ENCODE assay signal across 9 cellular contexts in genomic region chr4:83561381-83561780, GRCh38. TPM values are rescaled to one million over a fixed set of nuclear protein-coding genes. Genes with fewer than 3 reads are reported as not detected.
A peak's percentile ranks its signal among the peaks of the same experiment; 100 is the strongest.
DNase-seq lines count a peak whose midpoint lies in the region; ATAC-seq and TF ChIP-seq lines count a peak whose summit lies in the region.
"Had no signal": no experiment of that assay in that cellular context is flagged by ENCODE, and none has a peak within 500 bp of the region (broad histone marks: within the 10 kb centered on the region; RNA-seq: fewer than 3 reads in every experiment).

No MANE protein-coding gene starts in this region.

- no peaks in the 10 kb centered on the region for H3K36me3 ChIP-seq in MM.1S (replicated peaks; ENCODE audit: insufficient read depth, low read length)

- no peak overlapping the region for H2AFZ ChIP-seq in MM.1S (ENCODE audit: low read length)

- in situ Hi-C loops in Caki2 (cut with HindIII; ENCODE audit: low pct_unique_long_range_greater_than_20kb, low sequenced_read_pairs): no loop called here

- peak; percentile 80 for DNase-seq in Caki2 (ENCODE audit: low read depth)
- peak; percentile 80 for DNase-seq in M059J (ENCODE audit: low read depth)
- DNase-seq in cardiac fibroblast (ENCODE audit: low read depth in 2 of 2): peak; percentile 40 to 56
- DNase-seq in mucosa of gallbladder (ENCODE audit: low spot score): peak; percentile 84
- no peak for DNase-seq in MM.1S
- DNase-seq: RPMI8226 had no signal

- ATAC-seq in GM19035 (IDR thresholded peaks at IDR 0.05; ENCODE audit: unreplicated experiment) (no peak), HG02763 (IDR thresholded peaks at IDR 0.05; ENCODE audit: unreplicated experiment) (no peak), GM19397 (IDR thresholded peaks at IDR 0.05; ENCODE audit: unreplicated experiment) (no peak)

- no peaks in the 10 kb centered on the region for H3K4me1 ChIP-seq in MM.1S (ENCODE audit: low read length)

- no peaks in the 10 kb centered on the region for H3F3A ChIP-seq in MM.1S (ENCODE audit: insufficient read depth, low read length)

- H3K4me2 ChIP-seq in MM.1S (ENCODE audit: low read depth, low read length): no peak overlapping the region

- H4K20me1 ChIP-seq in MM.1S (ENCODE audit: insufficient read depth, low read length): no peaks in the 10 kb centered on the region

- no peak overlapping the region for H3K9ac ChIP-seq in MM.1S (ENCODE audit: low read length)

- no peak overlapping the region for H3K27ac ChIP-seq in MM.1S (ENCODE audit: low read length)

- TF ChIP-seq CTCF in cardiac fibroblast (IDR thresholded peaks at IDR 0.05; ENCODE audit: low read depth, low read length): no peak
- TF ChIP-seq CTCF in MM.1S (IDR thresholded peaks at IDR 0.05; ENCODE audit: low read length): no peak

- H3K79me2 ChIP-seq in MM.1S (ENCODE audit: low read length): no peaks in the 10 kb centered on the region

- no peaks in the 10 kb centered on the region for H3K9me3 ChIP-seq in MM.1S (replicated peaks; ENCODE audit: insufficient read depth, low read length)

- H3K9me2 ChIP-seq in MM.1S (replicated peaks; ENCODE audit: insufficient read depth, low read length): no peaks in the 10 kb centered on the region

- no peaks in the 10 kb centered on the region for H3K27me3 ChIP-seq in MM.1S (replicated peaks; ENCODE audit: insufficient read depth, low read length)

- H3K4me3 ChIP-seq in cardiac fibroblast (replicated peaks in 1 of 2; ENCODE audit: low read depth in 2 of 2, low read length in 2 of 2) (no peak overlapping the region), MM.1S (ENCODE audit: low read length) (no peak overlapping the region)

RNA-seq across cellular contexts. Expression of gene GPAT3, which starts 25.5 kb away (rescaled TPM):
- total RNA-seq in Caki2 (2014; rRNA removed; shearing (Covaris generic); ENCODE audit: low replicate concordance): 12.5 and 13.4 TPM in 2 replicates
- total RNA-seq in M059J (2014; rRNA removed; shearing (Covaris generic)): 15.4 and 29.8 TPM in 2 replicates
- total RNA-seq in mucosa of gallbladder: 11.2 TPM
